Comparison of ENCODE assay signal across 14 cellular contexts in genomic region chr15:70030851-70031645, GRCh38.
"Had no signal": no experiment of that assay in that cellular context is flagged by ENCODE, and none has a peak within 500 bp of the region (broad histone marks: within the 10 kb centered on the region; RNA-seq: fewer than 3 reads in every experiment).

No MANE protein-coding gene starts in this region.

- H3K4me1 Mint-ChIP-seq: activated CD4-positive, alpha-beta T cell treated with anti-CD3 and anti-CD28 coated beads, Interleukin-2, amount 10 ng/mL, durations not matched to agents 24 days and 14 days had no signal

- H3K4me1 ChIP-seq: psoas muscle had no signal

- ATAC-seq: esophagus mucosa, psoas muscle had no signal

- H3K4me3 ChIP-seq: adrenal gland, coronary artery, psoas muscle, tibial nerve had no signal

- H3K4me3 Mint-ChIP-seq: activated B cell treated with CpG ODN at 0.5 μM for 24 hours; activated CD4-positive, alpha-beta T cell treated with anti-CD3 and anti-CD28 coated beads, Interleukin-2, amount 10 ng/mL, durations not matched to agents 24 days and 14 days; activated T-helper 1 cell treated with anti-CD3 and anti-CD28 coated beads, Interleukin-12 subunit alpha, Interleukin-12 subunit beta, Interleukin-2, Interleukin-4 antibody, amounts not matched to agents 30 ng/mL and 10 ng/mL and 1 ng/mL, durations not matched to agents 14 hours and 24 hours and 36 hours; nephron progenitor cell; T-helper 2 cell treated with Interferon-gamma antibody and Interleukin-4, amounts not matched to agents 5 μg/mL and 100 μg/mL, for 36 hours had no signal

- H3K9me3 Mint-ChIP-seq: activated B cell treated with CpG ODN at 0.5 μM for 24 hours; activated CD4-positive, alpha-beta T cell treated with anti-CD3 and anti-CD28 coated beads, Interleukin-2, amount 10 ng/mL, durations not matched to agents 24 days and 14 days; activated T-helper 1 cell treated with anti-CD3 and anti-CD28 coated beads, Interleukin-12 subunit alpha, Interleukin-12 subunit beta, Interleukin-2, Interleukin-4 antibody, amounts not matched to agents 30 ng/mL and 10 ng/mL and 1 ng/mL, durations not matched to agents 14 hours and 24 hours and 36 hours; nephron progenitor cell; T-helper 2 cell treated with Interferon-gamma antibody and Interleukin-4, amounts not matched to agents 5 μg/mL and 100 μg/mL, for 36 hours had no signal

- H3K9me3 ChIP-seq: adrenal gland, psoas muscle, tibial nerve had no signal

- H3K36me3 ChIP-seq: adrenal gland, tibial nerve had no signal

- H3K27ac Mint-ChIP-seq: activated B cell treated with CpG ODN at 0.5 μM for 24 hours; activated CD4-positive, alpha-beta T cell treated with anti-CD3 and anti-CD28 coated beads, Interleukin-2, amount 10 ng/mL, durations not matched to agents 24 days and 14 days; activated T-helper 1 cell treated with anti-CD3 and anti-CD28 coated beads, Interleukin-12 subunit alpha, Interleukin-12 subunit beta, Interleukin-2, Interleukin-4 antibody, amounts not matched to agents 30 ng/mL and 10 ng/mL and 1 ng/mL, durations not matched to agents 14 hours and 24 hours and 36 hours; nephron progenitor cell; T-helper 2 cell treated with Interferon-gamma antibody and Interleukin-4, amounts not matched to agents 5 μg/mL and 100 μg/mL, for 36 hours had no signal

- DNase-seq: activated B cell treated with CpG ODN at 0.5 μM for 24 hours; activated CD4-positive, alpha-beta T cell treated with anti-CD3 and anti-CD28 coated beads, Interleukin-2, amount 10 ng/mL, durations not matched to agents 24 days and 14 days; activated naive CD4-positive, alpha-beta T cell treated with Interleukin-2 at 50 U/mL for 16 hours; adrenal gland; central memory CD4-positive, alpha-beta T cell; hippocampal formation; nephron progenitor cell; psoas muscle; stimulated activated naive CD4-positive, alpha-beta T cell had no signal

- H3K27ac ChIP-seq: adrenal gland, coronary artery, psoas muscle, tibial nerve had no signal
